23 cellular contexts compared by ENCODE assay signal in genomic region chr18:10127721-10128120, GRCh38.
"Had no signal": no experiment of that assay in that cellular context is flagged by ENCODE, and none has a peak within 500 bp of the region (broad histone marks: within the 10 kb centered on the region; RNA-seq: fewer than 3 reads in every experiment).

No MANE protein-coding gene starts in this region.

- FAIRE-seq: HepG2, RCC 7860 had no signal

- DNase-seq: IMR-90, Karpas-422, KG1, MG63, NCI-H1092, NCI-H1105 treated with DMSO at 0.1 percent for 48 hours, NCI-H1417 treated with DMSO at 0.1 percent for 48 hours, NCI-H146, NCI-H1694 treated with DMSO at 0.1 percent for 48 hours, NCI-H1930, NCI-H2081, NCI-H2107, NCI-H2227 treated with DMSO at 0.1 percent for 48 hours, NCI-H524, NCI-H526 treated with DMSO at 0.1 percent for 48 hours, NCI-H774, Right ventricle myocardium superior, RPMI8226, SIG-M5 had no signal

- H3K27ac ChIP-seq: SJSA1, SK-N-MC had no signal

- H3K36me3 ChIP-seq: MG63, SJSA1 had no signal

- H3K27me3 ChIP-seq: MG63, SJSA1 had no signal

- ATAC-seq: HepG2 had no signal

- H3K4me3 ChIP-seq: MG63, SJSA1, SK-N-MC had no signal

- H3K9me3 ChIP-seq: MG63, SJSA1 had no signal
